In the genomic region with DNA sequence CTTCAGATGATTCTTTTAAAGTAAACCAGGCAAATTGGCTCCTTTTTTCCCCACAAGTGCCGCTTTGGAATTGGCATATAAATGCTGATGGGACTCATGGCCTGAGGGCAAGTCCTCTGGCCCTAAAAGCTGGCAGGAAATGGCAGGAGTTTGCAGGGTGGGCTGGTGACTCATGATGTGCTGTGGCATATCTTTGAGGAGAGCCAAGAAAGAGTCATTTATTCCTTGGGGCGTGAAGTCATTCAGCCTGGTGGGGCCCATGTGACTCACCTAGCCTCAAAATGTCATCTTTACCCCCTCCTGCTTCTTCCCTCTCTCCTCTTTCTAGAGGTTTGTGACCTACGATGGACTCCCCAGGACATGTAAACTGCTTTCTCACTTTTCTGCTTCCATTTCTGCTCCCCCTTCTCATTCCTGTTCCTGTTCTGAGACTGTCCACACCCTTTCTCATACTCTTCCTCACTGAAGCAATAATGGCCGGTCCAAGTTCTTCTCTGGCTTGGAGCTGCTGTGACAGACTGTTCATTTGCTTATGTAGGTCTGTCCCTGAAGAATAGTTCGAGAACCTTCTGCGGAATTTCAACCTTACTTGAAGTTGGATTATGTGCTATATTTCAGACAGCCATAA, we compare ENCODE assay signal across 9 cellular contexts.
DNase-seq lines count a peak whose midpoint lies in the region; ATAC-seq and TF ChIP-seq lines count a peak whose summit lies in the region.
"Had no signal": no experiment of that assay in that cellular context is flagged by ENCODE, and none has a peak within 500 bp of the region (broad histone marks: within the 10 kb centered on the region; RNA-seq: fewer than 3 reads in every experiment).

No MANE protein-coding gene starts in this region.

- H3K9me3 ChIP-seq in OCI-LY7 (ENCODE audit: low read length): 0 out of 2 replicates have a peak, but pooled peaks cover 10% of the 10 kb centered on the region

- no TSS peak for BruUV-seq in OCI-LY7 (replicated peaks; lab: Mats Ljungman, UMichigan)

- H4K20me1 ChIP-seq in OCI-LY7 (ENCODE audit: insufficient read depth, low read length): no peaks in the 10 kb centered on the region

- TF ChIP-seq CTCF in OCI-LY7 (conservative IDR thresholded peaks at IDR 0.05; ENCODE audit: low read length): no peak

- no peaks in the 10 kb centered on the region for H3K79me2 ChIP-seq in OCI-LY7 (ENCODE audit: insufficient read depth, low read depth, low read length)
- H3K79me2 ChIP-seq: hepatocyte had no signal

- H3K4me3 ChIP-seq in OCI-LY7 (ENCODE audit: low read depth, low read length, poor library complexity, severe bottlenecking): no peak overlapping the region
- H3K4me3 ChIP-seq: hepatocyte had no signal

- CTCF ChIA-PET in OCI-LY7 (lab: Charles Lee; ENCODE audit: unreplicated experiment): no interaction called here

- DNase-seq in NCI-H146 treated with DMSO at 0.1 percent for 48 hours (lab: John Stamatoyannopoulos, UW; ENCODE audit: unreplicated experiment) (peak; percentile 51), NCI-H146 (lab: John Stamatoyannopoulos, UW) (no peak), OCI-LY7 (ENCODE audit: low spot score) (no peak), dedifferentiated amniotic fluid mesenchymal stem cell (ENCODE audit: extremely low spot score) (peak; percentile 70), OCI-M1 (lab: John Stamatoyannopoulos, UW) (no peak), NCI-H1048 (lab: John Stamatoyannopoulos, UW) (no peak), Right ventricle myocardium superior (no peak)
- peak; percentile 27 to 47 for DNase-seq in stimulated activated CD4-positive, alpha-beta T cell treated with anti-CD3 and anti-CD28 coated beads, Interleukin-4, amount 100 ng/mL, for 48 hours (ENCODE audit: low read depth in 2 of 2)

- no peak overlapping the region for H3K4me2 ChIP-seq in OCI-LY7 (ENCODE audit: low read length)
- H3K4me2 ChIP-seq: hepatocyte had no signal

- H3K27ac ChIP-seq in OCI-LY7 (ENCODE audit: low read depth, low read length, poor library complexity, severe bottlenecking): no peak overlapping the region
- H3K27ac ChIP-seq: hepatocyte had no signal

- H3K9me2 ChIP-seq in OCI-LY7 (ENCODE audit: insufficient read depth, low read length): no peaks in the 10 kb centered on the region

- peak overlapping the region; percentile 7; the same call in 1 of the 2 replicates for H2AFZ ChIP-seq in OCI-LY7 (ENCODE audit: low read length)
- H2AFZ ChIP-seq: hepatocyte had no signal

- no peak for ATAC-seq in Right ventricle myocardium superior (ENCODE audit: poor library complexity)

- intact Hi-C loops in OCI-LY7 (cut with micrococcal nuclease; ENCODE audit: unreplicated experiment): no loop called here
- intact Hi-C loops in Right ventricle myocardium superior (cut with DNase I): no loop called here

- POLR2A ChIA-PET in OCI-LY7 (lab: Charles Lee): no interaction called here

- H3K4me1 ChIP-seq in OCI-LY7 (ENCODE audit: insufficient read depth, low read length, poor library complexity, severe bottlenecking): no peaks in the 10 kb centered on the region

- H3K36me3 ChIP-seq in OCI-LY7 (ENCODE audit: insufficient read depth, low read length): no peaks in the 10 kb centered on the region

Comparison
In these comparisons a context has a peak if more than half of its experiments do, and no peak if none do; other contexts are left out.
1. DNase-seq: peak in NCI-H146 treated with DMSO at 0.1 percent for 48 hours (single experiment), dedifferentiated amniotic fluid mesenchymal stem cell (single experiment) and stimulated activated CD4-positive, alpha-beta T cell treated with anti-CD3 and anti-CD28 coated beads, Interleukin-4, amount 100 ng/mL, for 48 hours (2 of 2); none in NCI-H146 (single experiment), OCI-LY7 (single experiment), OCI-M1 (single experiment), NCI-H1048 (single experiment) and Right ventricle myocardium superior (single experiment).